Comparison of ENCODE assay signal across 1 cellular context in the genomic region with DNA sequence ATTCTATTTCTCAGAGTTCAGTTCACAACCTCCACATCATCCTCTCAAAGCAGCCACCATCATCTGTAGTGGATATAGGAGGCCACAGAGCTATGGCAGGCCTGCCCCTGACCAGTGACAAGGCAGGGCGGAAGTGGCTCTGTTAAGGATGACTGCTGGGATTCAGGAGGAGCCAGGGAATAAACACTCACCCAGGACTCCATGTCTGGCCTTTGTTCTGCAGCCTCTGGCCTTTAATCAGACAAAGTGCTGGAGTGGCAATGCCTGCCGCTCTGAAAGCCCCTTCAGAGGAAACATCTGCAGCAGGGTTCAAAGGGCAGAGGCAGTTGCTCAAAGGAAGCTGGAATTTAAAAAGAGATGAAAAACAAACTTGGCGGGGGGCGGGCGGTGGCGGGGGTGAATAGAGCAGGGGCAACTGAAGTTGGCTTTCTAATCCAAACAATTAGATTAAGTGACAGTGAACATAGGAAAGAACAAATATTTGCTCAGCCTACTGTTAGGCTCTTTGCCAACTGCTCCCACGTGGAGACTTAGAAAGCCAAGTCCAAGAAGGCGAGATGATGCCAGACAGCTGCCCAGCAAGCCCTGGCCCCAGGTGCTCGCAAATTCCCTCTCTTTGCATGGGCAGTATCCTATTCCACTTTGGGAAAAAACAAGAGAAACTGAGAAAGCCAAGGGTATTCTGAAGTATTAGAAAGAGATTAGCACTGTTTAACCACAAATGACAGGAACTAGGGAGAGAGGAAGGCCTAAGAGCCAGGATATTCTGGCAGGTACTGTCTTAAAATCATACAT.
A peak's percentile ranks its signal among the peaks of the same experiment; 100 is the strongest.
TF ChIP-seq lines count a peak whose summit lies in the region.

No MANE protein-coding gene starts in this region.

TF ChIP-seq in K562, 482 proteins besides CTCF, POLR2A, EP300 and RAD21 (continued from another document and continues in another):
- TF ChIP-seq, protein P1, sequence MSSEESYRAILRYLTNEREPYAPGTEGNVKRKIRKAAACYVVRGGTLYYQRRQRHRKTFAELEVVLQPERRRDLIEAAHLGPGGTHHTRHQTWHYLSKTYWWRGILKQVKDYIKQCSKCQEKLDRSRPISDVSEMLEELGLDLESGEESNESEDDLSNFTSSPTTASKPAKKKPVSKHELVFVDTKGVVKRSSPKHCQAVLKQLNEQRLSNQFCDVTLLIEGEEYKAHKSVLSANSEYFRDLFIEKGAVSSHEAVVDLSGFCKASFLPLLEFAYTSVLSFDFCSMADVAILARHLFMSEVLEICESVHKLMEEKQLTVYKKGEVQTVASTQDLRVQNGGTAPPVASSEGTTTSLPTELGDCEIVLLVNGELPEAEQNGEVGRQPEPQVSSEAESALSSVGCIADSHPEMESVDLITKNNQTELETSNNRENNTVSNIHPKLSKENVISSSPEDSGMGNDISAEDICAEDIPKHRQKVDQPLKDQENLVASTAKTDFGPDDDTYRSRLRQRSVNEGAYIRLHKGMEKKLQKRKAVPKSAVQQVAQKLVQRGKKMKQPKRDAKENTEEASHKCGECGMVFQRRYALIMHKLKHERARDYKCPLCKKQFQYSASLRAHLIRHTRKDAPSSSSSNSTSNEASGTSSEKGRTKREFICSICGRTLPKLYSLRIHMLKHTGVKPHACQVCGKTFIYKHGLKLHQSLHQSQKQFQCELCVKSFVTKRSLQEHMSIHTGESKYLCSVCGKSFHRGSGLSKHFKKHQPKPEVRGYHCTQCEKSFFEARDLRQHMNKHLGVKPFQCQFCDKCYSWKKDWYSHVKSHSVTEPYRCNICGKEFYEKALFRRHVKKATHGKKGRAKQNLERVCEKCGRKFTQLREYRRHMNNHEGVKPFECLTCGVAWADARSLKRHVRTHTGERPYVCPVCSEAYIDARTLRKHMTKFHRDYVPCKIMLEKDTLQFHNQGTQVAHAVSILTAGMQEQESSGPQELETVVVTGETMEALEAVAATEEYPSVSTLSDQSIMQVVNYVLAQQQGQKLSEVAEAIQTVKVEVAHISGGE (CRISPR knock-in tag; IDR thresholded peaks at IDR 0.05) = no peak
- TF ChIP-seq ZNF766 (CRISPR knock-in tag; conservative IDR thresholded peaks at IDR 0.05) (no peak), HNRNPUL1 (IDR thresholded peaks at IDR 0.05; ENCODE audit: low read length) (no peak), DACH1 (IDR thresholded peaks at IDR 0.05; ENCODE audit: partially characterized antibody) (no peak), ILK (tag; IDR thresholded peaks at IDR 0.05; ENCODE audit: borderline replicate concordance, low read depth) (no peak), RFX1 (IDR thresholded peaks at IDR 0.05) (no peak), RCOR1 (IDR thresholded peaks at IDR 0.05; ENCODE audit: borderline replicate concordance in 1 of 2, low read depth in 2 of 2, low read length in 2 of 2) (peak in 1 of 2 experiments; percentile 3; a peak in 1 of 4 replicates), ZNF830 (CRISPR knock-in tag; IDR thresholded peaks at IDR 0.05) (no peak), TBP (optimal IDR thresholded peaks at IDR 0.05; ENCODE audit: low read depth, low read length) (peak; percentile 26), ZBTB1 (CRISPR knock-in tag; IDR thresholded peaks at IDR 0.05; ENCODE audit: borderline replicate concordance, low read depth) (no peak), TCF3 (CRISPR knock-in tag; IDR thresholded peaks at IDR 0.05) (no peak), BRD4 (IDR thresholded peaks at IDR 0.05) (peak; percentile 36; the same call in 1 of the 2 replicates), RBBP5 (IDR thresholded peaks at IDR 0.05; ENCODE audit: borderline replicate concordance, insufficient read depth, low read length, poor library complexity, severe bottlenecking) (no peak), ZNF780A (CRISPR knock-in tag; IDR thresholded peaks at IDR 0.05) (no peak), NR4A1 (CRISPR knock-in tag; IDR thresholded peaks at IDR 0.05) (no peak), NR4A1 (tag; IDR thresholded peaks at IDR 0.05) (no peak), GABPB1 (CRISPR knock-in tag; IDR thresholded peaks at IDR 0.05) (no peak), ZNF274 (IDR thresholded peaks at IDR 0.05; ENCODE audit: borderline replicate concordance, low read depth, low read length) (no peak), ZNF77 (CRISPR knock-in tag; IDR thresholded peaks at IDR 0.05) (no peak), PHTF2 (CRISPR knock-in tag; IDR thresholded peaks at IDR 0.05) (no peak), ARID2 (IDR thresholded peaks at IDR 0.05) (0 out of 2 replicates have a peak, but pooled peaks have one; percentile 16), GABPA (tag; conservative IDR thresholded peaks at IDR 0.05; ENCODE audit: low read depth) (peak; percentile 32; the same call in 1 of the 2 replicates), C11orf30 (IDR thresholded peaks at IDR 0.05; ENCODE audit: low read depth) (no peak), ZKSCAN1 (IDR thresholded peaks at IDR 0.05; ENCODE audit: low read depth, low read length) (no peak), PURB (CRISPR knock-in tag; IDR thresholded peaks at IDR 0.05; ENCODE audit: low read depth) (no peak), NFYB (IDR thresholded peaks at IDR 0.05; ENCODE audit: extremely low read depth, insufficient read length) (no peak), SRSF3 (IDR thresholded peaks at IDR 0.05; ENCODE audit: insufficient read depth, low read length) (no peak), RBM22 (IDR thresholded peaks at IDR 0.05; ENCODE audit: low read depth, low read length, poor library complexity, severe bottlenecking) (no peak), KLF13 (tag; IDR thresholded peaks at IDR 0.05; ENCODE audit: borderline replicate concordance, low read depth) (peak; percentile 74; the same call in 1 of the 2 replicates), ZNF764 (CRISPR knock-in tag; IDR thresholded peaks at IDR 0.05; ENCODE audit: low read depth) (no peak)
- TF ChIP-seq, protein P2, sequence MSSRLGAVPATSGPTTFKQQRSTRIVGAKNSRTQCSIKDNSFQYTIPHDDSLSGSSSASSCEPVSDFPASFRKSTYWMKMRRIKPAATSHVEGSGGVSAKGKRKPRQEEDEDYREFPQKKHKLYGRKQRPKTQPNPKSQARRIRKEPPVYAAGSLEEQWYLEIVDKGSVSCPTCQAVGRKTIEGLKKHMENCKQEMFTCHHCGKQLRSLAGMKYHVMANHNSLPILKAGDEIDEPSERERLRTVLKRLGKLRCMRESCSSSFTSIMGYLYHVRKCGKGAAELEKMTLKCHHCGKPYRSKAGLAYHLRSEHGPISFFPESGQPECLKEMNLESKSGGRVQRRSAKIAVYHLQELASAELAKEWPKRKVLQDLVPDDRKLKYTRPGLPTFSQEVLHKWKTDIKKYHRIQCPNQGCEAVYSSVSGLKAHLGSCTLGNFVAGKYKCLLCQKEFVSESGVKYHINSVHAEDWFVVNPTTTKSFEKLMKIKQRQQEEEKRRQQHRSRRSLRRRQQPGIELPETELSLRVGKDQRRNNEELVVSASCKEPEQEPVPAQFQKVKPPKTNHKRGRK (tag; IDR thresholded peaks at IDR 0.05) = no peak
- TF ChIP-seq, protein P3, sequence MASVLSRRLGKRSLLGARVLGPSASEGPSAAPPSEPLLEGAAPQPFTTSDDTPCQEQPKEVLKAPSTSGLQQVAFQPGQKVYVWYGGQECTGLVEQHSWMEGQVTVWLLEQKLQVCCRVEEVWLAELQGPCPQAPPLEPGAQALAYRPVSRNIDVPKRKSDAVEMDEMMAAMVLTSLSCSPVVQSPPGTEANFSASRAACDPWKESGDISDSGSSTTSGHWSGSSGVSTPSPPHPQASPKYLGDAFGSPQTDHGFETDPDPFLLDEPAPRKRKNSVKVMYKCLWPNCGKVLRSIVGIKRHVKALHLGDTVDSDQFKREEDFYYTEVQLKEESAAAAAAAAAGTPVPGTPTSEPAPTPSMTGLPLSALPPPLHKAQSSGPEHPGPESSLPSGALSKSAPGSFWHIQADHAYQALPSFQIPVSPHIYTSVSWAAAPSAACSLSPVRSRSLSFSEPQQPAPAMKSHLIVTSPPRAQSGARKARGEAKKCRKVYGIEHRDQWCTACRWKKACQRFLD (CRISPR knock-in tag; IDR thresholded peaks at IDR 0.05) = no peak
- TF ChIP-seq, protein P4, sequence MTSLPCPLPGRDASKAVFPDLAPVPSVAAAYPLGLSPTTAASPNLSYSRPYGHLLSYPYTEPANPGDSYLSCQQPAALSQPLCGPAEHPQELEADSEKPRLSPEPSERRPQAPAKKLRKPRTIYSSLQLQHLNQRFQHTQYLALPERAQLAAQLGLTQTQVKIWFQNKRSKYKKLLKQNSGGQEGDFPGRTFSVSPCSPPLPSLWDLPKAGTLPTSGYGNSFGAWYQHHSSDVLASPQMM (CRISPR knock-in tag; IDR thresholded peaks at IDR 0.05) = no peak
- TF ChIP-seq, protein P5, sequence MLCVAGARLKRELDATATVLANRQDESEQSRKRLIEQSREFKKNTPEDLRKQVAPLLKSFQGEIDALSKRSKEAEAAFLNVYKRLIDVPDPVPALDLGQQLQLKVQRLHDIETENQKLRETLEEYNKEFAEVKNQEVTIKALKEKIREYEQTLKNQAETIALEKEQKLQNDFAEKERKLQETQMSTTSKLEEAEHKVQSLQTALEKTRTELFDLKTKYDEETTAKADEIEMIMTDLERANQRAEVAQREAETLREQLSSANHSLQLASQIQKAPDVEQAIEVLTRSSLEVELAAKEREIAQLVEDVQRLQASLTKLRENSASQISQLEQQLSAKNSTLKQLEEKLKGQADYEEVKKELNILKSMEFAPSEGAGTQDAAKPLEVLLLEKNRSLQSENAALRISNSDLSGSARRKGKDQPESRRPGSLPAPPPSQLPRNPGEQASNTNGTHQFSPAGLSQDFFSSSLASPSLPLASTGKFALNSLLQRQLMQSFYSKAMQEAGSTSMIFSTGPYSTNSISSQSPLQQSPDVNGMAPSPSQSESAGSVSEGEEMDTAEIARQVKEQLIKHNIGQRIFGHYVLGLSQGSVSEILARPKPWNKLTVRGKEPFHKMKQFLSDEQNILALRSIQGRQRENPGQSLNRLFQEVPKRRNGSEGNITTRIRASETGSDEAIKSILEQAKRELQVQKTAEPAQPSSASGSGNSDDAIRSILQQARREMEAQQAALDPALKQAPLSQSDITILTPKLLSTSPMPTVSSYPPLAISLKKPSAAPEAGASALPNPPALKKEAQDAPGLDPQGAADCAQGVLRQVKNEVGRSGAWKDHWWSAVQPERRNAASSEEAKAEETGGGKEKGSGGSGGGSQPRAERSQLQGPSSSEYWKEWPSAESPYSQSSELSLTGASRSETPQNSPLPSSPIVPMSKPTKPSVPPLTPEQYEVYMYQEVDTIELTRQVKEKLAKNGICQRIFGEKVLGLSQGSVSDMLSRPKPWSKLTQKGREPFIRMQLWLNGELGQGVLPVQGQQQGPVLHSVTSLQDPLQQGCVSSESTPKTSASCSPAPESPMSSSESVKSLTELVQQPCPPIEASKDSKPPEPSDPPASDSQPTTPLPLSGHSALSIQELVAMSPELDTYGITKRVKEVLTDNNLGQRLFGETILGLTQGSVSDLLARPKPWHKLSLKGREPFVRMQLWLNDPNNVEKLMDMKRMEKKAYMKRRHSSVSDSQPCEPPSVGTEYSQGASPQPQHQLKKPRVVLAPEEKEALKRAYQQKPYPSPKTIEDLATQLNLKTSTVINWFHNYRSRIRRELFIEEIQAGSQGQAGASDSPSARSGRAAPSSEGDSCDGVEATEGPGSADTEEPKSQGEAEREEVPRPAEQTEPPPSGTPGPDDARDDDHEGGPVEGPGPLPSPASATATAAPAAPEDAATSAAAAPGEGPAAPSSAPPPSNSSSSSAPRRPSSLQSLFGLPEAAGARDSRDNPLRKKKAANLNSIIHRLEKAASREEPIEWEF (CRISPR knock-in tag; IDR thresholded peaks at IDR 0.05) = no peak
- TF ChIP-seq, protein P6, sequence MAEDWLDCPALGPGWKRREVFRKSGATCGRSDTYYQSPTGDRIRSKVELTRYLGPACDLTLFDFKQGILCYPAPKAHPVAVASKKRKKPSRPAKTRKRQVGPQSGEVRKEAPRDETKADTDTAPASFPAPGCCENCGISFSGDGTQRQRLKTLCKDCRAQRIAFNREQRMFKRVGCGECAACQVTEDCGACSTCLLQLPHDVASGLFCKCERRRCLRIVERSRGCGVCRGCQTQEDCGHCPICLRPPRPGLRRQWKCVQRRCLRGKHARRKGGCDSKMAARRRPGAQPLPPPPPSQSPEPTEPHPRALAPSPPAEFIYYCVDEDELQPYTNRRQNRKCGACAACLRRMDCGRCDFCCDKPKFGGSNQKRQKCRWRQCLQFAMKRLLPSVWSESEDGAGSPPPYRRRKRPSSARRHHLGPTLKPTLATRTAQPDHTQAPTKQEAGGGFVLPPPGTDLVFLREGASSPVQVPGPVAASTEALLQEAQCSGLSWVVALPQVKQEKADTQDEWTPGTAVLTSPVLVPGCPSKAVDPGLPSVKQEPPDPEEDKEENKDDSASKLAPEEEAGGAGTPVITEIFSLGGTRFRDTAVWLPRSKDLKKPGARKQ (CRISPR knock-in tag; IDR thresholded peaks at IDR 0.05) = no peak
- TF ChIP-seq, protein P7, sequence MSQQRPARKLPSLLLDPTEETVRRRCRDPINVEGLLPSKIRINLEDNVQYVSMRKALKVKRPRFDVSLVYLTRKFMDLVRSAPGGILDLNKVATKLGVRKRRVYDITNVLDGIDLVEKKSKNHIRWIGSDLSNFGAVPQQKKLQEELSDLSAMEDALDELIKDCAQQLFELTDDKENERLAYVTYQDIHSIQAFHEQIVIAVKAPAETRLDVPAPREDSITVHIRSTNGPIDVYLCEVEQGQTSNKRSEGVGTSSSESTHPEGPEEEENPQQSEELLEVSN (IDR thresholded peaks at IDR 0.05; ENCODE audit: borderline replicate concordance in 1 of 2, extremely low read depth in 1 of 2, insufficient read depth in 1 of 2, insufficient read length in 1 of 2, low read depth in 1 of 2, low read length in 1 of 2, poor library complexity in 1 of 2, severe bottlenecking in 1 of 2) = no peak
- TF ChIP-seq, protein P8, sequence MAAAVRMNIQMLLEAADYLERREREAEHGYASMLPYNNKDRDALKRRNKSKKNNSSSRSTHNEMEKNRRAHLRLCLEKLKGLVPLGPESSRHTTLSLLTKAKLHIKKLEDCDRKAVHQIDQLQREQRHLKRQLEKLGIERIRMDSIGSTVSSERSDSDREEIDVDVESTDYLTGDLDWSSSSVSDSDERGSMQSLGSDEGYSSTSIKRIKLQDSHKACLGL (CRISPR knock-in tag; IDR thresholded peaks at IDR 0.05; ENCODE audit: borderline replicate concordance, poor library complexity, severe bottlenecking) = no peak
- TF ChIP-seq, protein P9, sequence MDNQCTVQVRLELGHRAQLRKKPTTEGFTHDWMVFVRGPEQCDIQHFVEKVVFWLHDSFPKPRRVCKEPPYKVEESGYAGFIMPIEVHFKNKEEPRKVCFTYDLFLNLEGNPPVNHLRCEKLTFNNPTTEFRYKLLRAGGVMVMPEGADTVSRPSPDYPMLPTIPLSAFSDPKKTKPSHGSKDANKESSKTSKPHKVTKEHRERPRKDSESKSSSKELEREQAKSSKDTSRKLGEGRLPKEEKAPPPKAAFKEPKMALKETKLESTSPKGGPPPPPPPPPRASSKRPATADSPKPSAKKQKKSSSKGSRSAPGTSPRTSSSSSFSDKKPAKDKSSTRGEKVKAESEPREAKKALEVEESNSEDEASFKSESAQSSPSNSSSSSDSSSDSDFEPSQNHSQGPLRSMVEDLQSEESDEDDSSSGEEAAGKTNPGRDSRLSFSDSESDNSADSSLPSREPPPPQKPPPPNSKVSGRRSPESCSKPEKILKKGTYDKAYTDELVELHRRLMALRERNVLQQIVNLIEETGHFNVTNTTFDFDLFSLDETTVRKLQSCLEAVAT (IDR thresholded peaks at IDR 0.05) = 0 out of 4 replicates have a peak, but pooled peaks of 1 of the 2 experiments have one; percentile 8
- TF ChIP-seq, protein P10, sequence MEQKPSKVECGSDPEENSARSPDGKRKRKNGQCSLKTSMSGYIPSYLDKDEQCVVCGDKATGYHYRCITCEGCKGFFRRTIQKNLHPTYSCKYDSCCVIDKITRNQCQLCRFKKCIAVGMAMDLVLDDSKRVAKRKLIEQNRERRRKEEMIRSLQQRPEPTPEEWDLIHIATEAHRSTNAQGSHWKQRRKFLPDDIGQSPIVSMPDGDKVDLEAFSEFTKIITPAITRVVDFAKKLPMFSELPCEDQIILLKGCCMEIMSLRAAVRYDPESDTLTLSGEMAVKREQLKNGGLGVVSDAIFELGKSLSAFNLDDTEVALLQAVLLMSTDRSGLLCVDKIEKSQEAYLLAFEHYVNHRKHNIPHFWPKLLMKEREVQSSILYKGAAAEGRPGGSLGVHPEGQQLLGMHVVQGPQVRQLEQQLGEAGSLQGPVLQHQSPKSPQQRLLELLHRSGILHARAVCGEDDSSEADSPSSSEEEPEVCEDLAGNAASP (IDR thresholded peaks at IDR 0.05) = no peak
